ENCODE assay signal across 9 cellular contexts in the genomic region with DNA sequence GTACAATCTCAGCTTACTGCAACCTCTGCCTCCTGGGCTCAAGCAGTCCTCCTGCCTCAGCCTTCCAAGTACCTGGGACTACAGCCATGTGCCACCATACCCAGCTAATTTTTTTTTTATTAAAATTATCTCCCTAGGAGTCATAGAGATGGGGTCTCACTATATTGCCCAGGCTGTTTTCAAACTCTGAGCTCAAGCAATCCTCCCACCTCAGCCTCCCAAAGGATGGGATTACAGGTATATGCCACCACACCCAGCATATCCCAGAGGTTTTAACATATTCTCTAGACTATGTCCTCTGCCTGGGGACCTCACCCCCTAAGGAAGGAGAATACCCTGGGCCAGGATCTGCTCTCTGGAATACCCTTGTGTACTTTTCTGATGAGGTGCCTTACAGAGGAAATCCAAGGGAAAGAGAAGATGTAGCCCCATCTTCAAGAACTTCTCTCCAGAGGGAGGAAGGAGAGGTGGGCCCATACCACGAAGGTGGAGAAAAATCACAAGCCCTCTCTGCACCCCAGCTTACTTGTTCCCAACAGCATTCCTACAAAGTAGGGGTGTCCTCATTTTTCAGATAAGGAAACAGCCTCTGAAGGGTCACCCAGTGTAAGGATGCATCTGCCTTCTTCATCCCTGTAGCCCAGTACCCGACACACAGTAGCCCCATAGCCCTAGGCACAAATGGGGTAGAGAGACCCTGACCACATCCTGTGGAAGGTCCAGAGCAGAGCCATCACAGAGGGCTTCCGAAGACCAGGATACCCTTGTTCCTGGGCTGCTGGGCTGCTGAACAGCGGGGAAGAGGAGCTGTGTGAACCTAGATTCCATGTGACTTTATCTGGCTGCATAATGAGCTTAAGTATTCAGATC.
DNase-seq lines count a peak whose midpoint lies in the region; ATAC-seq lines count a peak whose summit lies in the region.
"Had no signal": no experiment of that assay in that cellular context is flagged by ENCODE, and none has a peak within 500 bp of the region (broad histone marks: within the 10 kb centered on the region; RNA-seq: fewer than 3 reads in every experiment).

No MANE protein-coding gene starts in this region.

- H3K9me3 Mint-ChIP-seq in CD4-positive, alpha-beta memory T cell, result no peaks in the 10 kb centered on the region
- no peaks in the 10 kb centered on the region for H3K9me3 Mint-ChIP-seq in activated CD4-positive, alpha-beta memory T cell treated with anti-CD3 and anti-CD28 coated beads, Interleukin-2, amount 10 ng/mL, durations not matched to agents 7 days and 5 days

- peaks cover 0 to 8% of the 10 kb centered on the region in 2 donors for H3K36me3 Mint-ChIP-seq in CD4-positive, alpha-beta memory T cell
- H3K36me3 Mint-ChIP-seq in activated CD4-positive, alpha-beta memory T cell treated with anti-CD3 and anti-CD28 coated beads, Interleukin-2, amount 10 ng/mL, durations not matched to agents 7 days and 5 days (ENCODE audit: low read depth), result peaks cover 27% of the 10 kb centered on the region

- H3K27me3 Mint-ChIP-seq in CD4-positive, alpha-beta memory T cell, result no peaks in the 10 kb centered on the region
- H3K27me3 Mint-ChIP-seq in activated CD4-positive, alpha-beta memory T cell treated with anti-CD3 and anti-CD28 coated beads, Interleukin-2, amount 10 ng/mL, durations not matched to agents 7 days and 5 days, result no peaks in the 10 kb centered on the region

- no peaks in the 10 kb centered on the region for H3K27me3 ChIP-seq in CD4-positive, alpha-beta memory T cell (ENCODE audit: insufficient read depth, low read length)
- no peaks in the 10 kb centered on the region for H3K27me3 ChIP-seq in mucosa of rectum (ENCODE audit: control insufficient read depth in 2 of 2, insufficient read depth in 2 of 2, low read length in 2 of 2)
- H3K27me3 ChIP-seq: ovary had no signal

- H3K27ac Mint-ChIP-seq in CD4-positive, alpha-beta memory T cell, result peak overlapping the region; percentile 70 to 93 (median 80)
- peak overlapping the region; percentile 90 for H3K27ac Mint-ChIP-seq in activated CD4-positive, alpha-beta memory T cell treated with anti-CD3 and anti-CD28 coated beads, Interleukin-2, amount 10 ng/mL, durations not matched to agents 7 days and 5 days

- intact Hi-C loops in CD4-positive, alpha-beta memory T cell (cut with micrococcal nuclease), result no loop called here

- no peak overlapping the region for H3K9ac ChIP-seq in mucosa of rectum (ENCODE audit: low read depth in 1 of 2, low read length in 2 of 2)

- H3K27ac ChIP-seq in CD4-positive, alpha-beta memory T cell (ENCODE audit: low read depth, low read length), result no peak overlapping the region
- peak overlapping the region; percentile 21 for H3K27ac ChIP-seq in mucosa of rectum (ENCODE audit: low read depth in 2 of 2, low read length in 2 of 2)
- H3K27ac ChIP-seq: ovary had no signal

- H3K4me1 Mint-ChIP-seq in CD4-positive, alpha-beta memory T cell, result peaks cover 30 to 46% (median 38%) of the 10 kb centered on the region in 4 donors
- peaks cover 85% of the 10 kb centered on the region for H3K4me1 Mint-ChIP-seq in activated CD4-positive, alpha-beta memory T cell treated with anti-CD3 and anti-CD28 coated beads, Interleukin-2, amount 10 ng/mL, durations not matched to agents 7 days and 5 days

- H3K9me3 ChIP-seq in CD4-positive, alpha-beta memory T cell (ENCODE audit: control insufficient read depth in 1 of 2, low read length in 2 of 2), result no peaks in the 10 kb centered on the region
- no peaks in the 10 kb centered on the region for H3K9me3 ChIP-seq in mucosa of rectum (ENCODE audit: control insufficient read depth in 2 of 2, low read length in 2 of 2)
- H3K9me3 ChIP-seq: ovary had no signal

- peak overlapping the region in 7 of 8 donors; percentile 25 to 75 (median 64) for H3K4me3 Mint-ChIP-seq in CD4-positive, alpha-beta memory T cell
- peak overlapping the region; percentile 1 for H3K4me3 Mint-ChIP-seq in activated CD4-positive, alpha-beta memory T cell treated with anti-CD3 and anti-CD28 coated beads, Interleukin-2, amount 10 ng/mL, durations not matched to agents 7 days and 5 days

- H3K4me3 ChIP-seq in CD4-positive, alpha-beta memory T cell (ENCODE audit: low read length in 2 of 2), result no peak overlapping the region
- H3K4me3 ChIP-seq in mucosa of rectum (ENCODE audit: low read length in 2 of 2), result no peak overlapping the region
- H3K4me3 ChIP-seq: ovary had no signal

- CTCF ChIA-PET in CD4-positive, alpha-beta memory T cell (lab: Charles Lee; ENCODE audit: partially characterized antibody), result interaction anchor here (1.1 to 1.5 kb wide), 2 partner anchors 11 to 193 kb away, joined by 3 to 4 read pairs; no protein-coding TSS in a partner anchor
- CTCF ChIA-PET in activated CD4-positive, alpha-beta memory T cell treated with anti-CD3 and anti-CD28 coated beads, Interleukin-2, amount 10 ng/mL, durations not matched to agents 7 days and 5 days (lab: Charles Lee), result interaction anchor here (0.9 to 3.2 kb wide), 19 partner anchors 9 to 162 kb away, joined by 3 to 21 read pairs (median 5); a partner anchor contains a TSS

- POLR2A ChIA-PET in CD4-positive, alpha-beta memory T cell (lab: Charles Lee; ENCODE audit: partially characterized antibody), result interaction anchor here (1.0 to 1.4 kb wide), 5 partner anchors 9 to 152 kb away, joined by 3 to 4 read pairs (median 3); a partner anchor contains a TSS
- POLR2A ChIA-PET in activated CD4-positive, alpha-beta memory T cell treated with anti-CD3 and anti-CD28 coated beads, Interleukin-2, amount 10 ng/mL, durations not matched to agents 7 days and 5 days (lab: Charles Lee), result interaction anchor here (0.8 to 7.8 kb wide), 27 partner anchors 10 to 155 kb away, joined by 3 to 91 read pairs (median 6); a partner anchor contains a TSS

- no peak for DNase-seq in CD4-positive, alpha-beta memory T cell
- DNase-seq in activated CD4-positive, alpha-beta memory T cell treated with anti-CD3 and anti-CD28 coated beads, Interleukin-2, amount 10 ng/mL, durations not matched to agents 7 days and 5 days, result no peak
- DNase-seq in LoVo (ENCODE audit: low spot score) (no peak), DMS153 (lab: John Stamatoyannopoulos, UW) (no peak), inferior parietal cortex (ENCODE audit: extremely low spot score) (no peak), NCI-H1694 treated with DMSO at 0.1 percent for 48 hours (lab: John Stamatoyannopoulos, UW) (no peak)

- H3K4me1 ChIP-seq in CD4-positive, alpha-beta memory T cell (ENCODE audit: insufficient read depth, low read length), result peaks cover 37% of the 10 kb centered on the region
- peaks cover 25 to 35% of the 10 kb centered on the region in 2 donors for H3K4me1 ChIP-seq in mucosa of rectum (ENCODE audit: control insufficient read depth in 2 of 2, insufficient read depth in 2 of 2, low read length in 2 of 2)

- H3K36me3 ChIP-seq in CD4-positive, alpha-beta memory T cell (ENCODE audit: insufficient read depth, low read length), result no peaks in the 10 kb centered on the region
- H3K36me3 ChIP-seq in mucosa of rectum (ENCODE audit: control insufficient read depth in 2 of 2, insufficient read depth in 2 of 2, low read length in 2 of 2), result no peaks in the 10 kb centered on the region
- H3K36me3 ChIP-seq: ovary had no signal

- ATAC-seq in GM21619 (IDR thresholded peaks at IDR 0.05; ENCODE audit: unreplicated experiment), result peak; percentile 22
